In genomic region chr5:36704131-36704530, GRCh38 we compare ENCODE assay signal across 25 cellular contexts.
DNase-seq lines count a peak whose midpoint lies in the region; ATAC-seq, FAIRE-seq and TF ChIP-seq lines count a peak whose summit lies in the region.
"Had no signal": no experiment of that assay in that cellular context is flagged by ENCODE, and none has a peak within 500 bp of the region (broad histone marks: within the 10 kb centered on the region; RNA-seq: fewer than 3 reads in every experiment).

No MANE protein-coding gene starts in this region.

- WGBS in prostate gland, result 31% methylated on average over 1 of the region's 1 CpG

- H3K4me3 ChIP-seq in left ventricle myocardium inferior (no peak overlapping the region), prostate gland (no peak overlapping the region)
- H3K4me3 ChIP-seq: GM23338, PC-9 had no signal

- peaks cover 43% of the 10 kb centered on the region for H3K4me1 ChIP-seq in left ventricle myocardium inferior
- no peaks in the 10 kb centered on the region for H3K4me1 ChIP-seq in prostate gland (replicated peaks)

- intact Hi-C loops in Right ventricle myocardium inferior (cut with DNase I) (no loop called here), cardiac septum (cut with DNase I) (no loop called here), left ventricle myocardium inferior (cut with micrococcal nuclease) (no loop called here), prostate gland (cut with DNase I) (no loop called here)

- TF ChIP-seq POLR2A in erythroblast (IDR thresholded peaks at IDR 0.05; ENCODE audit: low read length) (no peak), prostate gland (IDR thresholded peaks at IDR 0.05) (no peak)

- TF ChIP-seq CTCF in left ventricle myocardium inferior (IDR thresholded peaks at IDR 0.05; ENCODE audit: borderline replicate concordance) (no peak), prostate gland (IDR thresholded peaks at IDR 0.05) (no peak)

- FAIRE-seq in urothelium cell line (lab: Jason Lieb, UNC), result no peak
- FAIRE-seq: GM12891, HepG2 had no signal

- H3K36me3 ChIP-seq in left ventricle myocardium inferior (no peaks in the 10 kb centered on the region), prostate gland (no peaks in the 10 kb centered on the region)

- H3K27me3 ChIP-seq in left ventricle myocardium inferior (ENCODE audit: low read depth) (peaks cover 7% of the 10 kb centered on the region), prostate gland (replicated peaks; ENCODE audit: insufficient read depth) (no peaks in the 10 kb centered on the region)

- ATAC-seq in Right ventricle myocardium inferior, result peak; percentile 76
- ATAC-seq: GM23338, HepG2 had no signal

- H3K9me3 ChIP-seq in left ventricle myocardium inferior (replicated peaks), result peaks cover 13% of the 10 kb centered on the region
- no peaks in the 10 kb centered on the region for H3K9me3 ChIP-seq in prostate gland

- H3K27ac ChIP-seq in left ventricle myocardium inferior (replicated peaks) (peak overlapping the region; percentile 73), prostate gland (no peak overlapping the region)
- H3K27ac ChIP-seq: PC-9 had no signal

- DNase-seq in Right ventricle myocardium inferior (ENCODE audit: missing footprints), result no peak
- no peak for DNase-seq in cardiac septum (ENCODE audit: low spot score)
- peak; percentile 39 to 53 for DNase-seq in erythroblast (lab: John Stamatoyannopoulos, UW)
- no peak for DNase-seq in left ventricle myocardium inferior
- peak; percentile 26 for DNase-seq in prostate gland (ENCODE audit: low spot score)
- no peak for DNase-seq in urothelium cell line (ENCODE audit: low spot score)
- DNase-seq in activated T-cell treated with anti-CD3 and anti-CD28 coated beads for 4 hours, result no peak
- no peak for DNase-seq in activated CD8-positive, alpha-beta memory T cell treated with anti-CD3 and anti-CD28 coated beads for 24 hours
- DNase-seq: Calu3, DMS79 treated with DMSO at 0.1 percent for 48 hours, GF-D8, H9, HFFc6, Kasumi-1, MV-4-11, NCI-H1105, NCI-H1436 treated with DMSO at 0.1 percent for 48 hours, NCI-H2029, NCI-H2227 treated with DMSO at 0.1 percent for 48 hours, NCI-H526 treated with DMSO at 0.1 percent for 48 hours, PC-9, SHP77 had no signal

Comparison
In these comparisons a context has a peak if more than half of its experiments do, and no peak if none do; other contexts are left out.
1. DNase-seq: peak in erythroblast (2 of 2) and prostate gland (single experiment); none in Right ventricle myocardium inferior (single experiment), cardiac septum (single experiment), left ventricle myocardium inferior (single experiment), urothelium cell line (single experiment), activated T-cell treated with anti-CD3 and anti-CD28 coated beads for 4 hours (single experiment) and activated CD8-positive, alpha-beta memory T cell treated with anti-CD3 and anti-CD28 coated beads for 24 hours (single experiment).